In genomic region chr19:31338069-31338767, GRCh38 we compare ENCODE assay signal across 8 cellular contexts. TPM values are rescaled to one million over a fixed set of nuclear protein-coding genes. Genes with fewer than 3 reads are reported as not detected.
A peak's percentile ranks its signal among the peaks of the same experiment; 100 is the strongest.
DNase-seq lines count a peak whose midpoint lies in the region; ATAC-seq and TF ChIP-seq lines count a peak whose summit lies in the region.

No MANE protein-coding gene starts in this region.

- H3K36me3 Mint-ChIP-seq in activated CD4-positive, alpha-beta T cell treated with anti-CD3 and anti-CD28 coated beads, Interleukin-2, amount 10 ng/mL, durations not matched to agents 24 days and 14 days (ENCODE audit: low read depth) = no peaks in the 10 kb centered on the region

- peaks cover 20% of the 10 kb centered on the region for H3K4me1 Mint-ChIP-seq in activated CD4-positive, alpha-beta T cell treated with anti-CD3 and anti-CD28 coated beads, Interleukin-2, amount 10 ng/mL, durations not matched to agents 24 days and 14 days

- DNase-seq in activated CD4-positive, alpha-beta T cell treated with anti-CD3 and anti-CD28 coated beads, Interleukin-2, amount 10 ng/mL, durations not matched to agents 24 days and 14 days = peak; percentile 66
- DNase-seq in activated CD4-positive, alpha-beta T cell treated with anti-CD3 and anti-CD28 coated beads for 1 hour = no peak
- DNase-seq in UCSD-AML1 (lab: John Stamatoyannopoulos, UW; ENCODE audit: unreplicated experiment) (peak; percentile 59), heart right ventricle (peak; percentile 44 to 68), sciatic nerve (ENCODE audit: low spot score) (peak; percentile 74), NCI-H69 (lab: John Stamatoyannopoulos, UW) (no peak)

- no peaks in the 10 kb centered on the region for H3K27me3 ChIP-seq in heart right ventricle

- H3K9me3 Mint-ChIP-seq in activated CD4-positive, alpha-beta T cell treated with anti-CD3 and anti-CD28 coated beads, Interleukin-2, amount 10 ng/mL, durations not matched to agents 24 days and 14 days = no peaks in the 10 kb centered on the region

- no peak overlapping the region for H3K27ac Mint-ChIP-seq in activated CD4-positive, alpha-beta T cell treated with anti-CD3 and anti-CD28 coated beads, Interleukin-2, amount 10 ng/mL, durations not matched to agents 24 days and 14 days

- peaks cover 51% of the 10 kb centered on the region for H3K27me3 Mint-ChIP-seq in activated CD4-positive, alpha-beta T cell treated with anti-CD3 and anti-CD28 coated beads, Interleukin-2, amount 10 ng/mL, durations not matched to agents 24 days and 14 days

- H3K4me1 ChIP-seq in heart right ventricle = peaks cover 0 to 34% (median 3%) of the 10 kb centered on the region in 9 donors

- peak overlapping the region in 5 of 10 donors; percentile 14 to 62 (median 48) for H3K27ac ChIP-seq in heart right ventricle

- intact Hi-C loops in activated CD4-positive, alpha-beta T cell treated with anti-CD3 and anti-CD28 coated beads, Interleukin-2, amount 10 ng/mL, durations not matched to agents 24 days and 14 days (cut with micrococcal nuclease) = no loop called here
- intact Hi-C loops in heart right ventricle (cut with DNase I) = no loop called here
- intact Hi-C loops in sciatic nerve (cut with DNase I) = no loop called here

- ATAC-seq in heart right ventricle (peak; percentile 80 to 91 (median 86)), sciatic nerve (peak; percentile 90), HG02981 (IDR thresholded peaks at IDR 0.05; ENCODE audit: unreplicated experiment) (no peak), GM18520 (IDR thresholded peaks at IDR 0.05; ENCODE audit: unreplicated experiment) (no peak)

- H3K36me3 ChIP-seq in heart right ventricle = peaks cover 0 to 6% (median 0%) of the 10 kb centered on the region in 9 donors

- H3K4me3 ChIP-seq in heart right ventricle = peak overlapping the region in 3 of 10 donors; percentile 3 to 5 (median 4)

- no peak overlapping the region for H3K4me3 Mint-ChIP-seq in activated CD4-positive, alpha-beta T cell treated with anti-CD3 and anti-CD28 coated beads, Interleukin-2, amount 10 ng/mL, durations not matched to agents 24 days and 14 days

- WGBS in heart right ventricle, 2 donors = 38 to 46% methylated on average over 10 of the region's 10 CpGs

- TF ChIP-seq CTCF in heart right ventricle (IDR thresholded peaks at IDR 0.05) = peak in 8 of 9 donors; percentile 46 to 71 (median 63)

- no peaks in the 10 kb centered on the region for H3K9me3 ChIP-seq in heart right ventricle

RNA-seq across cellular contexts. Expression of gene TSHZ3, which starts 11.0 kb away (rescaled TPM):
- total RNA-seq in activated CD4-positive, alpha-beta T cell treated with anti-CD3 and anti-CD28 coated beads, Interleukin-2, amount 10 ng/mL, durations not matched to agents 24 days and 14 days = 1.3 and 1.6 TPM in 2 replicates
- 1 to 10 TPM; 2.1 to 5.0 (median 3.2) TPM for total RNA-seq in heart right ventricle
- polyA plus RNA-seq in heart right ventricle = 1 to 10 TPM; 1.7 to 2.3 TPM
- total RNA-seq in sciatic nerve = 32.8 TPM

Comparison
In these comparisons a context has a peak if more than half of its experiments do, and no peak if none do; other contexts are left out.
1. DNase-seq: peak in activated CD4-positive, alpha-beta T cell treated with anti-CD3 and anti-CD28 coated beads, Interleukin-2, amount 10 ng/mL, durations not matched to agents 24 days and 14 days (single experiment), UCSD-AML1 (single experiment), heart right ventricle (2 of 2) and sciatic nerve (single experiment); none in activated CD4-positive, alpha-beta T cell treated with anti-CD3 and anti-CD28 coated beads for 1 hour (single experiment) and NCI-H69 (single experiment).
2. ATAC-seq: peak in heart right ventricle (8 of 8) and sciatic nerve (single experiment); none in HG02981 (single experiment) and GM18520 (single experiment).